In genomic region chr3:32501785-32502088, GRCh38 we compare ENCODE assay signal across 8 cellular contexts. TPM values are rescaled to one million over a fixed set of nuclear protein-coding genes. Genes with fewer than 3 reads are reported as not detected.
DNase-seq lines count a peak whose midpoint lies in the region; ATAC-seq and TF ChIP-seq lines count a peak whose summit lies in the region.

No MANE protein-coding gene starts in this region.

- 15% methylated on average over 3 of the region's 3 CpGs for WGBS in HUES64

- peaks cover 47% of the 10 kb centered on the region for H3K79me2 ChIP-seq in DND-41 (ENCODE audit: insufficient read depth, low read length)

- H3K27me3 ChIP-seq in DND-41 (ENCODE audit: insufficient read depth, low read length, poor library complexity) (no peaks in the 10 kb centered on the region), HUES64 (ENCODE audit: insufficient read depth, low read length) (no peaks in the 10 kb centered on the region), colonic mucosa (no peaks in the 10 kb centered on the region)

- ATAC-seq in DND-41 (ENCODE audit: insufficient read depth, low read depth) (no peak), GM19467 (IDR thresholded peaks at IDR 0.05; ENCODE audit: unreplicated experiment) (no peak)

- intact Hi-C loops in colonic mucosa (cut with DNase I): no loop called here

- H3K36me3 Mint-ChIP-seq in nephron progenitor cell (ENCODE audit: low read depth): peaks cover 12% of the 10 kb centered on the region

- peaks cover 5% of the 10 kb centered on the region; the same call in 1 of the 2 replicates for H4K20me1 ChIP-seq in DND-41 (ENCODE audit: insufficient read depth, low read length)

- H3K27ac ChIP-seq in DND-41 (ENCODE audit: low read length) (peak overlapping the region; percentile 82), HUES64 (ENCODE audit: low read depth, low read length) (no peak overlapping the region), colonic mucosa (peak overlapping the region; percentile 98)

- peaks cover 36% of the 10 kb centered on the region for H3K4me1 ChIP-seq in DND-41 (ENCODE audit: insufficient read depth, low read length)
- peaks cover 20% of the 10 kb centered on the region for H3K4me1 ChIP-seq in HUES64 (ENCODE audit: insufficient read depth, low read length)
- peaks cover 9% of the 10 kb centered on the region for H3K4me1 ChIP-seq in colonic mucosa

- peaks cover 43% of the 10 kb centered on the region for H3K4me1 Mint-ChIP-seq in nephron progenitor cell

- no peak for TF ChIP-seq CTCF in DND-41 (IDR thresholded peaks at IDR 0.05; ENCODE audit: borderline replicate concordance, extremely low read depth, low read length, poor library complexity, severe bottlenecking)
- no peak for TF ChIP-seq CTCF in colonic mucosa (IDR thresholded peaks at IDR 0.05)
- no peak for TF ChIP-seq CTCF in nephron progenitor cell (IDR thresholded peaks at IDR 0.05)

- peak overlapping the region; percentile 97 for H2AFZ ChIP-seq in DND-41 (ENCODE audit: low read depth, low read length)

- peak overlapping the region; percentile 98 for H3K4me2 ChIP-seq in DND-41 (ENCODE audit: insufficient read depth, low read length)

- H3K9me3 ChIP-seq in DND-41 (ENCODE audit: insufficient read depth, low read length, severe bottlenecking): no peaks in the 10 kb centered on the region
- H3K9me3 ChIP-seq in HUES64 (ENCODE audit: insufficient read depth, low read depth, low read length): no peaks in the 10 kb centered on the region
- no peaks in the 10 kb centered on the region for H3K9me3 ChIP-seq in colonic mucosa

- H3K27me3 Mint-ChIP-seq in nephron progenitor cell (ENCODE audit: low read depth, poor library complexity): peaks cover 7% of the 10 kb centered on the region

- DNase-seq in DND-41 (no peak), colonic mucosa (no peak), nephron progenitor cell (no peak), NCI-H2081 (lab: John Stamatoyannopoulos, UW) (no peak), LoVo (ENCODE audit: low spot score) (no peak), OCI-M1 (lab: John Stamatoyannopoulos, UW) (no peak)

- H3K36me3 ChIP-seq in DND-41 (ENCODE audit: insufficient read depth, low read length) (no peaks in the 10 kb centered on the region), HUES64 (ENCODE audit: insufficient read depth, low read length) (0 out of 2 replicates have a peak, but pooled peaks cover 4% of the 10 kb centered on the region), colonic mucosa (no peaks in the 10 kb centered on the region)

- peak overlapping the region; percentile 97 to 99 for H3K4me3 ChIP-seq in DND-41 (ENCODE audit: low read depth in 1 of 2, low read length in 2 of 2)
- peak overlapping the region; percentile 91 for H3K4me3 ChIP-seq in HUES64 (ENCODE audit: low read length)
- H3K4me3 ChIP-seq in colonic mucosa: peak overlapping the region; percentile 94

- peak overlapping the region; percentile 99 for H3K4me3 Mint-ChIP-seq in nephron progenitor cell

- H3K9me3 Mint-ChIP-seq in nephron progenitor cell: peaks cover 1% of the 10 kb centered on the region

- peak overlapping the region; percentile 90 for H3K9ac ChIP-seq in DND-41 (ENCODE audit: low read depth, low read length)
- peak overlapping the region; percentile 69; the same call in 1 of the 2 replicates for H3K9ac ChIP-seq in HUES64 (ENCODE audit: low read depth, low read length)
- peak overlapping the region; percentile 82 to 93 for H3K9ac ChIP-seq in colonic mucosa (ENCODE audit: low read depth in 2 of 2, low read length in 2 of 2)

- H3K27ac Mint-ChIP-seq in nephron progenitor cell: peak overlapping the region; percentile 99

RNA-seq across cellular contexts. Expression of gene CMTM6, which starts 0.9 kb away (rescaled TPM):
- 30.5 TPM for polyA plus RNA-seq in HUES64 (2013, experiment 1 of 2)
- polyA plus RNA-seq in HUES64 (2013, experiment 2 of 2): 32.8 TPM
- 10 to 100 TPM; 55.3 to 73.7 TPM for total RNA-seq in colonic mucosa
